ENCODE assay signal across 9 cellular contexts in genomic region chr7:44882899-44883298, GRCh38. TPM values are rescaled to one million over a fixed set of nuclear protein-coding genes. Genes with fewer than 3 reads are reported as not detected.
DNase-seq lines count a peak whose midpoint lies in the region; ATAC-seq and TF ChIP-seq lines count a peak whose summit lies in the region.
"Had no signal": no experiment of that assay in that cellular context is flagged by ENCODE, and none has a peak within 500 bp of the region (broad histone marks: within the 10 kb centered on the region; RNA-seq: fewer than 3 reads in every experiment).

No MANE protein-coding gene starts in this region.

- POLR2A ChIA-PET in naive thymus-derived CD4-positive, alpha-beta T cell (lab: Charles Lee), result interaction anchor here (0.8 to 1.8 kb wide), 4 partner anchors 8 to 309 kb away, joined by 3 to 12 read pairs (median 5); partner anchors contain the start of genes DDX56 and H2AZ2

- intact Hi-C loops in naive thymus-derived CD4-positive, alpha-beta T cell (cut with micrococcal nuclease), result no loop called here

- TF ChIP-seq CTCF in brain microvascular endothelial cell (IDR thresholded peaks at IDR 0.05; ENCODE audit: low read depth, low read length, missing control alignments), result no peak

- H3K4me1 Mint-ChIP-seq in CD4-positive, CD25-positive, alpha-beta regulatory T cell, result peaks cover 22 to 64% (median 44%) of the 10 kb centered on the region in 4 donors
- peaks cover 6 to 69% (median 56%) of the 10 kb centered on the region in 7 donors for H3K4me1 Mint-ChIP-seq in naive thymus-derived CD4-positive, alpha-beta T cell

- in situ Hi-C loops in brain microvascular endothelial cell (cut with HindIII; ENCODE audit: low pct_ligation_motif_present, low sequenced_read_pairs), result no loop called here
- in situ Hi-C loops in ACHN (cut with HindIII; ENCODE audit: low pct_ligation_motif_present, low pct_unique_long_range_greater_than_20kb, low sequenced_read_pairs), result no loop called here

- CTCF ChIA-PET in naive thymus-derived CD4-positive, alpha-beta T cell (lab: Charles Lee), result interaction anchor here (0.8 to 1.7 kb wide), 3 partner anchors 31 to 253 kb away, joined by 3 to 5 read pairs (median 4); no protein-coding TSS in a partner anchor

- H3K27ac ChIP-seq in CD4-positive, CD25-positive, alpha-beta regulatory T cell (ENCODE audit: insufficient read depth, low read length, poor library complexity, severe bottlenecking), result peak overlapping the region; percentile 18
- H3K27ac ChIP-seq in HUES48 (ENCODE audit: low read depth, low read length), result no peak overlapping the region
- peak overlapping the region; percentile 97 for H3K27ac ChIP-seq in brain microvascular endothelial cell
- no peak overlapping the region for H3K27ac ChIP-seq in naive thymus-derived CD4-positive, alpha-beta T cell (ENCODE audit: low read depth, low read length)

- peak overlapping the region; percentile 38 to 95 (median 74) for H3K4me3 Mint-ChIP-seq in CD4-positive, CD25-positive, alpha-beta regulatory T cell
- H3K4me3 Mint-ChIP-seq in naive thymus-derived CD4-positive, alpha-beta T cell, result peak overlapping the region in 5 of 10 donors; percentile 59 to 97 (median 90)

- peaks cover 7% of the 10 kb centered on the region for H3K36me3 Mint-ChIP-seq in CD4-positive, CD25-positive, alpha-beta regulatory T cell
- H3K36me3 Mint-ChIP-seq in naive thymus-derived CD4-positive, alpha-beta T cell, result peaks cover 0 to 37% (median 25%) of the 10 kb centered on the region in 5 donors

- peaks cover 0 to 11% (median 0%) of the 10 kb centered on the region in 7 donors for H3K9me3 Mint-ChIP-seq in CD4-positive, CD25-positive, alpha-beta regulatory T cell
- H3K9me3 Mint-ChIP-seq in naive thymus-derived CD4-positive, alpha-beta T cell, result peaks cover 0 to 68% (median 28%) of the 10 kb centered on the region in 11 donors
- H3K9me3 Mint-ChIP-seq: dendritic cell treated with granulocyte-macrophage colony-stimulating factor and Interleukin-4, amounts not matched to agents 40 ng/mL and 50 ng/mL, for 4 days had no signal

- H3K27me3 ChIP-seq in CD4-positive, CD25-positive, alpha-beta regulatory T cell (ENCODE audit: control insufficient read depth, insufficient read depth, low read length), result no peaks in the 10 kb centered on the region
- H3K27me3 ChIP-seq in HUES48 (ENCODE audit: control insufficient read depth, insufficient read depth, low read length) (no peaks in the 10 kb centered on the region), brain microvascular endothelial cell (replicated peaks) (no peaks in the 10 kb centered on the region)
- H3K27me3 ChIP-seq in naive thymus-derived CD4-positive, alpha-beta T cell (ENCODE audit: control insufficient read depth in 2 of 2, insufficient read depth in 2 of 2, low read length in 2 of 2), result no peaks in the 10 kb centered on the region

- peaks cover 65% of the 10 kb centered on the region for H3K4me1 ChIP-seq in CD4-positive, CD25-positive, alpha-beta regulatory T cell (ENCODE audit: control insufficient read depth, insufficient read depth, low read length, poor library complexity, severe bottlenecking)
- peaks cover 34% of the 10 kb centered on the region for H3K4me1 ChIP-seq in HUES48 (ENCODE audit: control insufficient read depth, insufficient read depth, low read length)
- peaks cover 26 to 53% of the 10 kb centered on the region in 2 donors for H3K4me1 ChIP-seq in naive thymus-derived CD4-positive, alpha-beta T cell (ENCODE audit: control insufficient read depth in 2 of 2, insufficient read depth in 2 of 2, low read length in 2 of 2)

- H3K27ac Mint-ChIP-seq in CD4-positive, CD25-positive, alpha-beta regulatory T cell, result peak overlapping the region in 1 of 3 donors; percentile 96
- peak overlapping the region in 2 of 9 donors; percentile 58 to 71 for H3K27ac Mint-ChIP-seq in naive thymus-derived CD4-positive, alpha-beta T cell
- H3K27ac Mint-ChIP-seq: dendritic cell treated with granulocyte-macrophage colony-stimulating factor and Interleukin-4, amounts not matched to agents 40 ng/mL and 50 ng/mL, for 4 days had no signal

- peaks cover 3 to 4% of the 10 kb centered on the region in 2 experiments for H3K9me3 ChIP-seq in CD4-positive, CD25-positive, alpha-beta regulatory T cell (ENCODE audit: control insufficient read depth in 2 of 2, low read length in 2 of 2)
- H3K9me3 ChIP-seq in HUES48 (ENCODE audit: control insufficient read depth, insufficient read depth, low read length), result no peaks in the 10 kb centered on the region
- H3K9me3 ChIP-seq in naive thymus-derived CD4-positive, alpha-beta T cell (ENCODE audit: control insufficient read depth in 2 of 3, low read length in 3 of 3), result peaks cover 6 to 24% (median 18%) of the 10 kb centered on the region in 3 experiments

- no peak overlapping the region for H3K9ac ChIP-seq in HUES48 (ENCODE audit: low read depth, low read length)

- DNase-seq in CD4-positive, CD25-positive, alpha-beta regulatory T cell, result no peak
- DNase-seq in brain microvascular endothelial cell (no peak), H4 (ENCODE audit: low spot score) (no peak), ACHN (no peak)
- DNase-seq in naive thymus-derived CD4-positive, alpha-beta T cell, result no peak

- H3K27me3 Mint-ChIP-seq in CD4-positive, CD25-positive, alpha-beta regulatory T cell, result peaks cover 5% of the 10 kb centered on the region
- peaks cover 0 to 2% (median 0%) of the 10 kb centered on the region in 5 donors for H3K27me3 Mint-ChIP-seq in naive thymus-derived CD4-positive, alpha-beta T cell
- H3K27me3 Mint-ChIP-seq: dendritic cell treated with granulocyte-macrophage colony-stimulating factor and Interleukin-4, amounts not matched to agents 40 ng/mL and 50 ng/mL, for 4 days had no signal

- H3K4me3 ChIP-seq in CD4-positive, CD25-positive, alpha-beta regulatory T cell (ENCODE audit: low read depth, low read length), result peak overlapping the region; percentile 76
- H3K4me3 ChIP-seq in HUES48 (ENCODE audit: low read depth, low read length) (peak overlapping the region; percentile 99), brain microvascular endothelial cell (ENCODE audit: low read depth, low read length) (peak overlapping the region; percentile 78)
- H3K4me3 ChIP-seq in naive thymus-derived CD4-positive, alpha-beta T cell (ENCODE audit: low read length), result peak overlapping the region; percentile 7

- no peaks in the 10 kb centered on the region for H3K36me3 ChIP-seq in CD4-positive, CD25-positive, alpha-beta regulatory T cell (ENCODE audit: control insufficient read depth, insufficient read depth, low read length)
- H3K36me3 ChIP-seq in HUES48 (ENCODE audit: control insufficient read depth, insufficient read depth, low read length), result peaks cover 37% of the 10 kb centered on the region
- H3K36me3 ChIP-seq in brain microvascular endothelial cell (replicated peaks), result peaks cover 6% of the 10 kb centered on the region
- peaks cover 0 to 3% (median 0%) of the 10 kb centered on the region in 3 experiments for H3K36me3 ChIP-seq in naive thymus-derived CD4-positive, alpha-beta T cell (ENCODE audit: control insufficient read depth in 2 of 3, insufficient read depth in 3 of 3, low read length in 3 of 3)

- no peak for ATAC-seq in CD4-positive, CD25-positive, alpha-beta regulatory T cell (ENCODE audit: low read depth in 2 of 2)
- no peak for ATAC-seq in naive thymus-derived CD4-positive, alpha-beta T cell
- ATAC-seq in HG02973 (IDR thresholded peaks at IDR 0.05; ENCODE audit: unreplicated experiment) (no peak), GM21737 (IDR thresholded peaks at IDR 0.05; ENCODE audit: unreplicated experiment) (no peak)

RNA-seq across cellular contexts. Expression of gene PURB, which starts 2.4 kb away (rescaled TPM):
- 29.9 TPM for total RNA-seq in CD4-positive, CD25-positive, alpha-beta regulatory T cell
- polyA plus RNA-seq in CD4-positive, CD25-positive, alpha-beta regulatory T cell, result 1 to 10 TPM; 1.1 to 2.5 (median 1.9) TPM
- total RNA-seq in naive thymus-derived CD4-positive, alpha-beta T cell, result 10 to 100 TPM; 16.5 to 30.5 (median 23.3) TPM
- polyA plus RNA-seq in naive thymus-derived CD4-positive, alpha-beta T cell, result 1 to 10 TPM; 1.7 to 2.8 TPM
- total RNA-seq in H4 (2014; rRNA removed; shearing (Covaris generic)), result 19.8 and 21.1 TPM in 2 replicates

RNA-seq across cellular contexts. Expression of gene H2AZ2, which starts 35.0 kb away (rescaled TPM):
- total RNA-seq in CD4-positive, CD25-positive, alpha-beta regulatory T cell, result 186 TPM
- 100 to 1,000 TPM; 250 to 315 (median 275) TPM for polyA plus RNA-seq in CD4-positive, CD25-positive, alpha-beta regulatory T cell
- 100 to 1,000 TPM; 141 to 284 (median 143) TPM for total RNA-seq in naive thymus-derived CD4-positive, alpha-beta T cell
- 100 to 1,000 TPM; 202 to 252 TPM for polyA plus RNA-seq in naive thymus-derived CD4-positive, alpha-beta T cell
- total RNA-seq in H4 (2014; rRNA removed; shearing (Covaris generic)), result 875 and 937 TPM in 2 replicates

Comparison
In these comparisons a context has a peak if more than half of its experiments do, and no peak if none do; other contexts are left out.
1. H3K27ac ChIP-seq: peak in CD4-positive, CD25-positive, alpha-beta regulatory T cell (single experiment) and brain microvascular endothelial cell (single experiment); none in HUES48 (single experiment) and naive thymus-derived CD4-positive, alpha-beta T cell (single experiment).
2. H3K4me3 ChIP-seq: peak in every context shown above with its lines; median percentile 99 in HUES48; 78 in brain microvascular endothelial cell; 76 in CD4-positive, CD25-positive, alpha-beta regulatory T cell; 7 in naive thymus-derived CD4-positive, alpha-beta T cell.